Comparison of ENCODE assay signal across 15 cellular contexts in the genomic region with DNA sequence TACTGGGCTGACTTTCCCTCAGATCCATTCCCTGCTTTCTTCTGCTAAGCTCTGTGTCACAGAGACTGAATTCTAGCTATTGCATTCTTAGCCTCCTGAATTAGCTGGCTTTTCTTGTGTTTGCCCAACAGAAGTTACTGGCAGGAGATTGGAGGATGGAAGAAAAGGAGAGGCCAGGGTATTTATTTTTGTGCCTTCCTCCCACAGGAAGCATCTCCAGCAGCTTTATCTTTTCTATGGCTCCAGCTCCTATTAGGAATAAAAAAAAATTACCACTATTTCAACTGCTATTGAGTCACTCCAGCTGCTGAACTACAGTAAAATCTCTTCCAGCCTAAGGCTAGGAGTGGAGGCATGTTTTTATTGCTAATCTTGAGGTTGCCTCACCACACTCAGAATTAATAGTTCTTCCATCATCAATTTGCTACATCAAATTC.
DNase-seq lines count a peak whose midpoint lies in the region; ATAC-seq and TF ChIP-seq lines count a peak whose summit lies in the region.
"Had no signal": no experiment of that assay in that cellular context is flagged by ENCODE, and none has a peak within 500 bp of the region (broad histone marks: within the 10 kb centered on the region; RNA-seq: fewer than 3 reads in every experiment).

No MANE protein-coding gene starts in this region.

- CTCF ChIA-PET in AG04450 (lab: Charles Lee): interaction anchor here (1.4 kb wide), 1 partner anchor 1019 kb away, joined by 6 read pairs; no protein-coding TSS in a partner anchor
- CTCF ChIA-PET in CD8-positive, alpha-beta memory T cell (lab: Charles Lee): no interaction called here

- peak overlapping the region; percentile 41 for H3K27ac ChIP-seq in AG04450 (ENCODE audit: low read depth, low read length)
- no peak overlapping the region for H3K27ac ChIP-seq in left lung
- no peak overlapping the region for H3K27ac ChIP-seq in CD8-positive, alpha-beta memory T cell (ENCODE audit: low read depth, low read length)
- no peak overlapping the region for H3K27ac ChIP-seq in prostate gland

- H3K36me3 ChIP-seq in left lung: no peaks in the 10 kb centered on the region
- no peaks in the 10 kb centered on the region for H3K36me3 ChIP-seq in CD8-positive, alpha-beta memory T cell (ENCODE audit: insufficient read depth, low read length)
- H3K36me3 ChIP-seq in prostate gland: no peaks in the 10 kb centered on the region

- POLR2A ChIA-PET in AG04450 (lab: Yijun Ruan, JAX): interaction anchor here (0.5 to 1.3 kb wide), 4 partner anchors 38 to 1019 kb away, joined by 3 to 9 read pairs (median 4); no protein-coding TSS in a partner anchor
- POLR2A ChIA-PET in CD8-positive, alpha-beta memory T cell (lab: Charles Lee): no interaction called here

- no peak for TF ChIP-seq POLR2A in prostate gland (IDR thresholded peaks at IDR 0.05)

- H3K27me3 ChIP-seq in AG04450 (ENCODE audit: control insufficient read depth, insufficient read depth, low read length): no peaks in the 10 kb centered on the region
- no peaks in the 10 kb centered on the region for H3K27me3 ChIP-seq in left lung
- H3K27me3 ChIP-seq in CD8-positive, alpha-beta memory T cell (ENCODE audit: insufficient read depth, low read length, poor library complexity, severe bottlenecking): no peaks in the 10 kb centered on the region
- no peaks in the 10 kb centered on the region for H3K27me3 ChIP-seq in prostate gland (replicated peaks; ENCODE audit: insufficient read depth)

- H3K4me1 ChIP-seq in left lung: no peaks in the 10 kb centered on the region
- H3K4me1 ChIP-seq in CD8-positive, alpha-beta memory T cell (ENCODE audit: insufficient read depth, low read length): no peaks in the 10 kb centered on the region
- no peaks in the 10 kb centered on the region for H3K4me1 ChIP-seq in prostate gland (replicated peaks)

- intact Hi-C loops in left lung (cut with DNase I): no loop called here
- intact Hi-C loops in natural killer cell (cut with micrococcal nuclease): no loop called here
- intact Hi-C loops in prostate gland (cut with DNase I): no loop called here

- TF ChIP-seq CTCF in AG04450 (IDR thresholded peaks at IDR 0.05; ENCODE audit: low read depth, low read length) (no peak), left lung (IDR thresholded peaks at IDR 0.05) (no peak), natural killer cell (IDR thresholded peaks at IDR 0.05) (no peak), prostate gland (IDR thresholded peaks at IDR 0.05) (no peak)

- no peaks in the 10 kb centered on the region for H3K9me3 ChIP-seq in AG04450 (ENCODE audit: control insufficient read depth, insufficient read depth, low read length)
- no peaks in the 10 kb centered on the region for H3K9me3 ChIP-seq in left lung
- no peaks in the 10 kb centered on the region for H3K9me3 ChIP-seq in CD8-positive, alpha-beta memory T cell (ENCODE audit: low read length)
- H3K9me3 ChIP-seq in prostate gland: no peaks in the 10 kb centered on the region

- no peaks in the 10 kb centered on the region for H3K36me3 Mint-ChIP-seq in CD8-positive, alpha-beta memory T cell
- H3K36me3 Mint-ChIP-seq in natural killer cell: no peaks in the 10 kb centered on the region

- no peaks in the 10 kb centered on the region for H3K4me1 Mint-ChIP-seq in CD8-positive, alpha-beta memory T cell
- no peaks in the 10 kb centered on the region for H3K4me1 Mint-ChIP-seq in natural killer cell

- H3K4me3 ChIP-seq in AG04450 (ENCODE audit: low read depth, low read length) (no peak overlapping the region), left lung (no peak overlapping the region), prostate gland (no peak overlapping the region)
- no peak overlapping the region for H3K4me3 ChIP-seq in CD8-positive, alpha-beta memory T cell (ENCODE audit: low read length)

- no peak overlapping the region for H3K27ac Mint-ChIP-seq in CD8-positive, alpha-beta memory T cell
- no peak overlapping the region for H3K27ac Mint-ChIP-seq in natural killer cell
- H3K27ac Mint-ChIP-seq: B cell; T-helper 2 cell treated with Interferon-gamma antibody and Interleukin-4, amounts not matched to agents 5 μg/mL and 100 μg/mL, for 36 hours had no signal

- H3K27me3 Mint-ChIP-seq in CD8-positive, alpha-beta memory T cell: no peaks in the 10 kb centered on the region
- no peaks in the 10 kb centered on the region for H3K27me3 Mint-ChIP-seq in natural killer cell (ENCODE audit: low read depth in 2 of 2)
- H3K27me3 Mint-ChIP-seq: B cell had no signal

- no peak overlapping the region for H3K4me3 Mint-ChIP-seq in CD8-positive, alpha-beta memory T cell
- H3K4me3 Mint-ChIP-seq in natural killer cell: no peak overlapping the region
- H3K4me3 Mint-ChIP-seq: B cell; T-helper 2 cell treated with Interferon-gamma antibody and Interleukin-4, amounts not matched to agents 5 μg/mL and 100 μg/mL, for 36 hours had no signal

- DNase-seq in AG04450 (ENCODE audit: low read depth, low spot score) (peak; percentile 64), HT1080 (ENCODE audit: low read depth) (peak; percentile 52), dedifferentiated amniotic fluid mesenchymal stem cell (ENCODE audit: extremely low spot score) (peak; percentile 72), left lung (no peak), natural killer cell (no peak), prostate gland (ENCODE audit: low spot score) (no peak)
- no peak for DNase-seq in CD8-positive, alpha-beta memory T cell
- no peak for DNase-seq in activated CD4-positive, CD25-positive, alpha-beta regulatory T cell (lab: John Stamatoyannopoulos, UW)
- DNase-seq: activated CD4-positive, alpha-beta T cell treated with anti-CD3 and anti-CD28 coated beads, Interleukin-2, amount 50 U/mL, for 48 hours; activated naive CD4-positive, alpha-beta T cell treated with Interleukin-2 at 50 U/mL for 16 hours; H7; left colon; nucleus accumbens had no signal

- H3K9me3 Mint-ChIP-seq in CD8-positive, alpha-beta memory T cell: peaks cover 4 to 26% (median 8%) of the 10 kb centered on the region in 5 donors
- peaks cover 10 to 12% of the 10 kb centered on the region in 2 donors for H3K9me3 Mint-ChIP-seq in natural killer cell
- H3K9me3 Mint-ChIP-seq: T-helper 2 cell treated with Interferon-gamma antibody and Interleukin-4, amounts not matched to agents 5 μg/mL and 100 μg/mL, for 36 hours had no signal

- ATAC-seq in left lung (peak; percentile 49), natural killer cell (no peak)
- ATAC-seq: left colon had no signal

Comparison
In these comparisons a context has a peak if more than half of its experiments do, and no peak if none do; other contexts are left out.
1. DNase-seq: peak in AG04450 (single experiment), HT1080 (single experiment) and dedifferentiated amniotic fluid mesenchymal stem cell (single experiment); none in left lung (0 of 2), CD8-positive, alpha-beta memory T cell (0 of 5), natural killer cell (single experiment), activated CD4-positive, CD25-positive, alpha-beta regulatory T cell (0 of 4) and prostate gland (single experiment).